20 cellular contexts compared by ENCODE assay signal in genomic region chr18:61980355-61980754, GRCh38.
DNase-seq lines count a peak whose midpoint lies in the region; ATAC-seq, FAIRE-seq and TF ChIP-seq lines count a peak whose summit lies in the region.
"Had no signal": no experiment of that assay in that cellular context is flagged by ENCODE, and none has a peak within 500 bp of the region (broad histone marks: within the 10 kb centered on the region; RNA-seq: fewer than 3 reads in every experiment).

No MANE protein-coding gene starts in this region.

- H3K4me3 Mint-ChIP-seq in H9 (no peak overlapping the region), WTC11 (no peak overlapping the region)
- H3K4me3 Mint-ChIP-seq: B cell had no signal

- peaks cover 7% of the 10 kb centered on the region in 2 experiments for H3K4me1 Mint-ChIP-seq in H9
- peaks cover 16% of the 10 kb centered on the region for H3K4me1 Mint-ChIP-seq in WTC11
- H3K4me1 Mint-ChIP-seq: B cell had no signal

- no peak overlapping the region for H4K91ac ChIP-seq in H9 (ENCODE audit: insufficient read length, low read depth, low read length)

- no peak overlapping the region for H3K4me2 ChIP-seq in H9 (ENCODE audit: insufficient read depth, insufficient read length, low read length)

- POLR2A ChIA-PET in WTC11 (lab: Charles Lee) = interaction anchor here (0.5 kb wide), 1 partner anchor 18 kb away, joined by 3 read pairs; no protein-coding TSS in a partner anchor

- H2BK5ac ChIP-seq in H9 (ENCODE audit: insufficient read length, low read length) = no peak overlapping the region

- H3K27ac ChIP-seq in H9 (ENCODE audit: insufficient read length, low read depth, low read length) = no peak overlapping the region
- H3K27ac ChIP-seq in left lung = no peak overlapping the region
- H3K27ac ChIP-seq: brain microvascular endothelial cell, VCaP had no signal

- FAIRE-seq in H54 (lab: Jason Lieb, UNC) = no peak

- no peak overlapping the region for H4K5ac ChIP-seq in H9 (ENCODE audit: insufficient read length, low read depth, low read length)

- no peak overlapping the region for H4K8ac ChIP-seq in H9 (replicated peaks; ENCODE audit: insufficient read length, low read depth, low read length)

- H2AK5ac ChIP-seq in H9 (ENCODE audit: insufficient read length, low read length) = no peak overlapping the region

- H2AFZ ChIP-seq in H9 (ENCODE audit: low read length) = peak overlapping the region; percentile 95

- CTCF ChIA-PET in WTC11 (lab: Charles Lee) = no interaction called here

- H3K36me3 ChIP-seq in left lung = no peaks in the 10 kb centered on the region
- H3K36me3 ChIP-seq: brain microvascular endothelial cell had no signal

- WGBS in H9 (ENCODE audit: extremely low coverage, insufficient read length, low lambda C conversion rate) = no CpG with 5 or more reads among the region's 2 CpGs
- 77 to 79% methylated on average over 2 of the region's 2 CpGs for WGBS in lower leg skin, 2 donors

- H3K23ac ChIP-seq in H9 (ENCODE audit: insufficient read length, low read depth, low read length) = no peak overlapping the region

- H3K27me3 ChIP-seq in H9 (ENCODE audit: insufficient read depth, low read length) = no peaks in the 10 kb centered on the region
- no peaks in the 10 kb centered on the region for H3K27me3 ChIP-seq in left lung
- H3K27me3 ChIP-seq: brain microvascular endothelial cell had no signal

- H3K27me3 Mint-ChIP-seq in H9 (ENCODE audit: low read depth) = no peaks in the 10 kb centered on the region
- no peaks in the 10 kb centered on the region for H3K27me3 Mint-ChIP-seq in WTC11 (ENCODE audit: low read depth)

- no peak overlapping the region for H3K4ac ChIP-seq in H9 (ENCODE audit: low read depth, low read length)

- no peak for TF ChIP-seq POLR2A in H54 (IDR thresholded peaks at IDR 0.05; ENCODE audit: low read depth, low read length)
- no peak for TF ChIP-seq POLR2A in lower leg skin (IDR thresholded peaks at IDR 0.05)

- H2BK12ac ChIP-seq in H9 (ENCODE audit: insufficient read length, low read depth, low read length) = no peak overlapping the region

- no peak for ATAC-seq in WTC11
- ATAC-seq in left lung = peak; percentile 53
- ATAC-seq in HG02938 (IDR thresholded peaks at IDR 0.05; ENCODE audit: unreplicated experiment) = no peak
- ATAC-seq: mucosa of descending colon had no signal

- H3T11ph ChIP-seq in H9 (ENCODE audit: low read length) = no peak overlapping the region

- intact Hi-C loops in left lung (cut with DNase I) = no loop called here
- intact Hi-C loops in lower leg skin (cut with DNase I; ENCODE audit: low total_unique reads) = no loop called here

- no peak overlapping the region for H3K4me3 ChIP-seq in left lung
- H3K4me3 ChIP-seq in lower leg skin (ENCODE audit: low read depth, poor library complexity, severe bottlenecking) = no peak overlapping the region
- H3K4me3 ChIP-seq: mucosa of descending colon had no signal

- no peaks in the 10 kb centered on the region for H3K36me3 Mint-ChIP-seq in H9 (ENCODE audit: insufficient read depth in 1 of 3, low read depth in 3 of 3)
- H3K36me3 Mint-ChIP-seq in WTC11 = no peaks in the 10 kb centered on the region

- no peaks in the 10 kb centered on the region for H3K9me3 ChIP-seq in H9 (ENCODE audit: control insufficient read depth, low read depth, low read length)
- no peaks in the 10 kb centered on the region for H3K9me3 ChIP-seq in left lung
- H3K9me3 ChIP-seq: mucosa of descending colon had no signal

- H3K14ac ChIP-seq in H9 (ENCODE audit: insufficient read depth, low read length) = no peak overlapping the region

- H3K9ac ChIP-seq in H9 (ENCODE audit: extremely low read depth, insufficient read length, low read length) = no peak overlapping the region

- no peak overlapping the region for H2BK20ac ChIP-seq in H9 (ENCODE audit: low read depth, low read length, poor library complexity, severe bottlenecking)

- TF ChIP-seq CTCF in H9 (conservative IDR thresholded peaks at IDR 0.05) = no peak
- TF ChIP-seq CTCF in WTC11 (IDR thresholded peaks at IDR 0.05) = no peak
- TF ChIP-seq CTCF in left lung (IDR thresholded peaks at IDR 0.05) = no peak
- TF ChIP-seq CTCF in lower leg skin (IDR thresholded peaks at IDR 0.05) = no peak

- H2BK120ac ChIP-seq in H9 (ENCODE audit: low read depth, low read length, poor library complexity, severe bottlenecking) = no peak overlapping the region

- no peak overlapping the region for H2BK15ac ChIP-seq in H9 (ENCODE audit: low read depth, low read length)

- H3K23me2 ChIP-seq in H9 (ENCODE audit: insufficient read length, low read depth, low read length, poor library complexity, severe bottlenecking) = no peaks in the 10 kb centered on the region

- no peaks in the 10 kb centered on the region; a peak in 1 of 5 replicates for H3K9me3 Mint-ChIP-seq in H9
- H3K9me3 Mint-ChIP-seq in WTC11 = no peaks in the 10 kb centered on the region

- H3K79me2 ChIP-seq in H9 (ENCODE audit: insufficient read depth, low read length) = no peaks in the 10 kb centered on the region

- no peaks in the 10 kb centered on the region for H3K79me1 ChIP-seq in H9 (ENCODE audit: insufficient read depth, low read depth, low read length, poor library complexity, severe bottlenecking)

- no peaks in the 10 kb centered on the region for H4K20me1 ChIP-seq in H9 (ENCODE audit: control insufficient read depth, insufficient read depth, insufficient read length)

- DNase-seq in AML-193 (lab: John Stamatoyannopoulos, UW) (peak; percentile 7 to 33), H9 (no peak), WTC11 (ENCODE audit: low spot score) (no peak), left lung (no peak), H54 (ENCODE audit: insufficient read length, low spot score) (no peak), NCI-H1436 treated with DMSO at 0.1 percent for 48 hours (lab: John Stamatoyannopoulos, UW) (no peak), lower leg skin (ENCODE audit: low spot score in 2 of 2) (no peak)
- DNase-seq: activated naive CD4-positive, alpha-beta T cell treated with Interleukin-2 at 50 U/mL for 16 hours; brain microvascular endothelial cell; DMS153; effector CD8-positive, alpha-beta T cell; H7; Karpas-422; mucosa of descending colon; NCI-H2029 treated with DMSO at 0.1 percent for 48 hours; stimulated activated CD4-positive, alpha-beta T cell treated with anti-CD3 and anti-CD28 coated beads, Interleukin-15, amount 100 ng/mL, for 24 hours; substantia nigra had no signal

- H3K4me1 ChIP-seq in H9 (ENCODE audit: insufficient read depth, low read length) = no peaks in the 10 kb centered on the region; the same call in 1 of the 2 replicates
- H3K4me1 ChIP-seq in left lung = no peaks in the 10 kb centered on the region

- no peak overlapping the region for H3K56ac ChIP-seq in H9 (ENCODE audit: insufficient read length, low read depth, low read length)

- peak overlapping the region in 1 of 3 experiments; percentile 23; a peak in 2 of 7 replicates for H3K27ac Mint-ChIP-seq in H9
- H3K27ac Mint-ChIP-seq in WTC11 = 0 out of 2 replicates have a peak overlapping the region, but pooled peaks have one; percentile 6
- H3K27ac Mint-ChIP-seq: B cell had no signal

- no peak overlapping the region for H3K18ac ChIP-seq in H9 (ENCODE audit: insufficient read length, low read depth, low read length)

TF ChIP-seq in WTC11, 78 proteins besides CTCF, POLR2A, EP300 and RAD21:
- TF ChIP-seq ZNF232 (CRISPR knock-in tag; IDR thresholded peaks at IDR 0.05) (no peak), ZNF121 (CRISPR knock-in tag; IDR thresholded peaks at IDR 0.05) (no peak), USF2 (CRISPR knock-in tag; IDR thresholded peaks at IDR 0.05) (no peak), ZNF512 (CRISPR knock-in tag; IDR thresholded peaks at IDR 0.05; ENCODE audit: borderline replicate concordance) (no peak), GABPB1 (CRISPR knock-in tag; IDR thresholded peaks at IDR 0.05) (no peak), SMAD3 (CRISPR knock-in tag; IDR thresholded peaks at IDR 0.05; ENCODE audit: borderline replicate concordance) (no peak), HMGA2 (CRISPR knock-in tag; IDR thresholded peaks at IDR 0.05) (no peak), MXD4 (CRISPR knock-in tag; IDR thresholded peaks at IDR 0.05; ENCODE audit: borderline replicate concordance) (no peak), SP1 (CRISPR knock-in tag; conservative IDR thresholded peaks at IDR 0.05) (no peak), NFATC4 (CRISPR knock-in tag; IDR thresholded peaks at IDR 0.05) (no peak)

Comparison
In these comparisons a context has a peak if more than half of its experiments do, and no peak if none do; other contexts are left out.
1. DNase-seq: peak in AML-193 (2 of 2); none in H9 (single experiment), WTC11 (single experiment), left lung (0 of 2), H54 (single experiment), NCI-H1436 treated with DMSO at 0.1 percent for 48 hours (single experiment) and lower leg skin (0 of 2).